In genomic region chr5:83076742-83077661, GRCh38 we compare ENCODE assay signal across 8 cellular contexts. TPM values are rescaled to one million over a fixed set of nuclear protein-coding genes. Genes with fewer than 3 reads are reported as not detected.
DNase-seq lines count a peak whose midpoint lies in the region; ATAC-seq and TF ChIP-seq lines count a peak whose summit lies in the region.

Gene TMEM167A, minus strand, starts transcription at chr5:83077394. Its CDS starts 71 bp downstream, at chr5:83077323.
Gene XRCC4, plus strand, starts transcription at chr5:83077547. Its CDS starts 27,373 bp downstream, at chr5:83104920.

- H3K36me3 Mint-ChIP-seq in T-helper 2 cell treated with Interferon-gamma antibody and Interleukin-4, amounts not matched to agents 5 μg/mL and 100 μg/mL, for 36 hours (ENCODE audit: low read depth) = peaks cover 31% of the 10 kb centered on the region

- TF ChIP-seq CTCF in ascending aorta (IDR thresholded peaks at IDR 0.05) (no peak), uterus (IDR thresholded peaks at IDR 0.05) (no peak)

- no peaks in the 10 kb centered on the region for H3K9me3 ChIP-seq in ascending aorta
- no peaks in the 10 kb centered on the region for H3K9me3 ChIP-seq in right cardiac atrium (ENCODE audit: control insufficient read depth, low read length)
- no peaks in the 10 kb centered on the region for H3K9me3 ChIP-seq in uterus

- H3K4me3 ChIP-seq in ascending aorta (peak within 1 kb of the TSS; percentile 86 to 94), right cardiac atrium (ENCODE audit: low read length) (peak within 1 kb of the TSS; percentile 92), uterus (peak within 1 kb of the TSS; percentile 76 to 96)

- peak within 1 kb of the TSS; percentile 97 for H3K4me3 Mint-ChIP-seq in T-helper 2 cell treated with Interferon-gamma antibody and Interleukin-4, amounts not matched to agents 5 μg/mL and 100 μg/mL, for 36 hours

- intact Hi-C loops in ascending aorta (cut with DNase I) = loop anchor here (1.0 to 5.0 kb wide), 5 partner anchors 20 to 726 kb away; no protein-coding TSS in a partner anchor
- intact Hi-C loops in right cardiac atrium (cut with DNase I) = no loop called here
- intact Hi-C loops in uterus (cut with DNase I; ENCODE audit: low total_unique reads) = no loop called here

- H3K27ac ChIP-seq in ascending aorta (peak within 1 kb of the TSS; percentile 89 to 90), right cardiac atrium (ENCODE audit: low read length) (peak within 1 kb of the TSS; percentile 93), uterus (peak within 1 kb of the TSS; percentile 79 to 86)

- 0% methylated on average over 44 of the region's 44 CpGs for WGBS in right cardiac atrium

- H3K4me1 ChIP-seq in ascending aorta (peaks cover 0 to 17% of the 10 kb centered on the region in 2 donors), right cardiac atrium (ENCODE audit: control insufficient read depth, insufficient read depth, low read length) (peaks cover 4% of the 10 kb centered on the region), uterus (no peaks in the 10 kb centered on the region)

- H3K4me1 Mint-ChIP-seq in T-helper 2 cell treated with Interferon-gamma antibody and Interleukin-4, amounts not matched to agents 5 μg/mL and 100 μg/mL, for 36 hours (ENCODE audit: low read depth) = peaks cover 42% of the 10 kb centered on the region

- no peaks in the 10 kb centered on the region for H3K36me3 ChIP-seq in ascending aorta
- no peaks in the 10 kb centered on the region for H3K36me3 ChIP-seq in uterus

- peak within 1 kb of the TSS; percentile 98 for H3K27ac Mint-ChIP-seq in T-helper 2 cell treated with Interferon-gamma antibody and Interleukin-4, amounts not matched to agents 5 μg/mL and 100 μg/mL, for 36 hours

- no peaks in the 10 kb centered on the region for H3K27me3 ChIP-seq in ascending aorta
- H3K27me3 ChIP-seq in right cardiac atrium (ENCODE audit: control insufficient read depth, insufficient read depth) = no peaks in the 10 kb centered on the region
- no peaks in the 10 kb centered on the region for H3K27me3 ChIP-seq in uterus

- H3K9me3 Mint-ChIP-seq in T-helper 2 cell treated with Interferon-gamma antibody and Interleukin-4, amounts not matched to agents 5 μg/mL and 100 μg/mL, for 36 hours = no peaks in the 10 kb centered on the region

- TF ChIP-seq POLR2A in uterus (IDR thresholded peaks at IDR 0.05) = peak; percentile 34 to 72

- ATAC-seq in GM18502 (IDR thresholded peaks at IDR 0.05; ENCODE audit: poor library complexity, unreplicated experiment) (peak; percentile 98), HG02970 (IDR thresholded peaks at IDR 0.05; ENCODE audit: low FRiP score, unreplicated experiment) (peak; percentile 98), right cardiac atrium (peak; percentile 100)

- no peaks in the 10 kb centered on the region for H3K27me3 Mint-ChIP-seq in T-helper 2 cell treated with Interferon-gamma antibody and Interleukin-4, amounts not matched to agents 5 μg/mL and 100 μg/mL, for 36 hours (ENCODE audit: low read depth)

- DNase-seq in NCI-H1930 (lab: John Stamatoyannopoulos, UW) = peak; percentile 89 to 90
- peak; percentile 95 for DNase-seq in T-helper 2 cell treated with Interferon-gamma antibody and Interleukin-4, amounts not matched to agents 5 μg/mL and 100 μg/mL, for 36 hours (ENCODE audit: low spot score)
- DNase-seq in ascending aorta (ENCODE audit: low spot score in 2 of 2) = peak; percentile 94 to 98
- peak; percentile 97 to 98 (median 98) for DNase-seq in right cardiac atrium
- DNase-seq in pulmonary artery endothelial cell (ENCODE audit: low read depth, low spot score) = peak; percentile 95
- peak; percentile 94 to 96 for DNase-seq in uterus

RNA-seq across cellular contexts. Expression of gene TMEM167A, which starts in this region (rescaled TPM):
- total RNA-seq in ascending aorta (38.3 TPM), right cardiac atrium (10 to 100 TPM; 52.8 to 78.0 (median 63.9) TPM), pulmonary artery endothelial cell (47.7 and 55.5 TPM in 2 replicates), uterus (100 to 1,000 TPM in 1 of 4 donors, 10 to 100 TPM in 3; 16.9 to 118 (median 32.3) TPM)
- polyA plus RNA-seq in right cardiac atrium = 27.9 TPM

RNA-seq across cellular contexts. Expression of gene XRCC4, which starts in this region (rescaled TPM):
- not detected for total RNA-seq in ascending aorta
- 1 to 10 TPM; 7.1 to 8.6 (median 7.6) TPM for total RNA-seq in right cardiac atrium
- 7.5 TPM for polyA plus RNA-seq in right cardiac atrium
- 8.8 and 11.4 TPM in 2 replicates for total RNA-seq in pulmonary artery endothelial cell
- 10 to 100 TPM in 1 of 4 donors, 1 to 10 TPM in 2, not detected in 1; 1.3 to 12.2 (median 5.5) TPM for total RNA-seq in uterus

Comparison
In these comparisons a context has a peak if more than half of its experiments do, and no peak if none do; other contexts are left out.
1. Peak in every context shown above with its lines: DNase-seq, ATAC-seq, H3K4me3 ChIP-seq and H3K27ac ChIP-seq.